11 cellular contexts compared by ENCODE assay signal in genomic region chr11:114077482-114078305, GRCh38. TPM values are rescaled to one million over a fixed set of nuclear protein-coding genes. Genes with fewer than 3 reads are reported as not detected.
A peak's percentile ranks its signal among the peaks of the same experiment; 100 is the strongest.
DNase-seq lines count a peak whose midpoint lies in the region; ATAC-seq and TF ChIP-seq lines count a peak whose summit lies in the region.
"Had no signal": no experiment of that assay in that cellular context is flagged by ENCODE, and none has a peak within 500 bp of the region (broad histone marks: within the 10 kb centered on the region; RNA-seq: fewer than 3 reads in every experiment).

No MANE protein-coding gene starts in this region.

- H3K9me3 ChIP-seq in right atrium auricular region (no peaks in the 10 kb centered on the region), mesenchymal stem cell (ENCODE audit: control insufficient read depth, low read length) (no peaks in the 10 kb centered on the region), vagina (no peaks in the 10 kb centered on the region)
- H3K9me3 ChIP-seq: SJSA1 had no signal

- peaks cover 74% of the 10 kb centered on the region for H3K36me3 ChIP-seq in right atrium auricular region
- H3K36me3 ChIP-seq in mesenchymal stem cell (ENCODE audit: control insufficient read depth in 1 of 2, insufficient read depth in 2 of 2, low read depth in 1 of 2, low read length in 2 of 2): no peaks in the 10 kb centered on the region
- H3K36me3 ChIP-seq in vagina: peaks cover 0 to 53% of the 10 kb centered on the region in 2 donors
- H3K36me3 ChIP-seq: SJSA1 had no signal

- H2AFZ ChIP-seq in mesenchymal stem cell (ENCODE audit: low read depth, low read length): no peak overlapping the region

- ATAC-seq in Right ventricle myocardium superior (ENCODE audit: poor library complexity) (no peak), HG03159 (IDR thresholded peaks at IDR 0.05; ENCODE audit: unreplicated experiment) (no peak)

- no peak overlapping the region for H3K14ac ChIP-seq in mesenchymal stem cell (ENCODE audit: low read length in 2 of 2)

- no peaks in the 10 kb centered on the region for H3K36me3 Mint-ChIP-seq in activated T-cell treated with anti-CD3 and anti-CD28 coated beads, Interleukin-2, amount 50 U/mL, for 24 hours (ENCODE audit: low read depth)

- H2BK12ac ChIP-seq in mesenchymal stem cell (ENCODE audit: low read length in 2 of 2): peak overlapping the region; percentile 49 to 94

- DNase-seq in right atrium auricular region (ENCODE audit: low spot score): no peak
- no peak for DNase-seq in Right ventricle myocardium superior
- DNase-seq in activated T-cell treated with anti-CD3 and anti-CD28 coated beads, Interleukin-2, amount 50 U/mL, for 24 hours: no peak
- DNase-seq in mesenchymal stem cell: no peak
- no peak for DNase-seq in vagina (ENCODE audit: extremely low spot score in 2 of 2)
- DNase-seq in effector CD8-positive, alpha-beta T cell (lab: John Stamatoyannopoulos, UW): no peak
- no peak for DNase-seq in cerebellar cortex (ENCODE audit: low spot score)
- DNase-seq: DMS 273 treated with DMSO at 0.1 percent for 48 hours had no signal

- no peak overlapping the region for H3K23ac ChIP-seq in mesenchymal stem cell (ENCODE audit: low read length in 2 of 2)

- H3K9ac ChIP-seq in mesenchymal stem cell (ENCODE audit: low read length): no peak overlapping the region
- H3K9ac ChIP-seq: KMS-11 had no signal

- H3K9me3 Mint-ChIP-seq in activated T-cell treated with anti-CD3 and anti-CD28 coated beads, Interleukin-2, amount 50 U/mL, for 24 hours: no peaks in the 10 kb centered on the region

- H2BK5ac ChIP-seq in mesenchymal stem cell (ENCODE audit: low read depth, low read length, poor library complexity, severe bottlenecking): no peak overlapping the region

- TF ChIP-seq POLR2A in vagina (IDR thresholded peaks at IDR 0.05): no peak

- TF ChIP-seq CTCF in right atrium auricular region (IDR thresholded peaks at IDR 0.05): no peak
- no peak for TF ChIP-seq CTCF in vagina (IDR thresholded peaks at IDR 0.05)

- no peak overlapping the region for H2AK5ac ChIP-seq in mesenchymal stem cell (ENCODE audit: low read length, severe bottlenecking)

- intact Hi-C loops in Right ventricle myocardium superior (cut with DNase I): no loop called here
- intact Hi-C loops in vagina (cut with DNase I): no loop called here

- H2BK120ac ChIP-seq in mesenchymal stem cell (ENCODE audit: low read depth, low read length): no peak overlapping the region

- H3K18ac ChIP-seq in mesenchymal stem cell (ENCODE audit: low read depth in 1 of 2, low read length in 2 of 2): peak overlapping the region; percentile 45 to 74

- peak overlapping the region; percentile 18 for H2BK15ac ChIP-seq in mesenchymal stem cell (ENCODE audit: low read depth, poor library complexity, severe bottlenecking)

- H3K27me3 ChIP-seq in right atrium auricular region (no peaks in the 10 kb centered on the region), mesenchymal stem cell (ENCODE audit: control insufficient read depth in 1 of 2, insufficient read depth in 1 of 2, low read length in 2 of 2) (peaks cover 47 to 82% of the 10 kb centered on the region in 2 experiments), vagina (no peaks in the 10 kb centered on the region)

- H3K4me1 ChIP-seq in right atrium auricular region (peaks cover 3 to 100% of the 10 kb centered on the region in 2 donors), mesenchymal stem cell (ENCODE audit: control insufficient read depth, insufficient read depth, low read depth, low read length) (peaks cover 2% of the 10 kb centered on the region), vagina (peaks cover 100% of the 10 kb centered on the region)
- H3K4me1 ChIP-seq: SJSA1 had no signal

- peak overlapping the region; percentile 52 for H4K8ac ChIP-seq in mesenchymal stem cell (ENCODE audit: low read length)

- 79% methylated on average over 9 of the region's 9 CpGs for WGBS in mesenchymal stem cell

- H3K4me1 Mint-ChIP-seq in activated T-cell treated with anti-CD3 and anti-CD28 coated beads, Interleukin-2, amount 50 U/mL, for 24 hours (ENCODE audit: low read depth): peaks cover 76% of the 10 kb centered on the region

- no peaks in the 10 kb centered on the region for H3K79me1 ChIP-seq in mesenchymal stem cell (replicated peaks; ENCODE audit: low read length, poor library complexity, severe bottlenecking)

- peak overlapping the region; percentile 24 to 47 for H3K4ac ChIP-seq in mesenchymal stem cell (ENCODE audit: low read depth in 1 of 2, low read length in 2 of 2)

- H3K4me2 ChIP-seq in mesenchymal stem cell (ENCODE audit: low read length, poor library complexity, severe bottlenecking): no peak overlapping the region
- H3K4me2 ChIP-seq: KMS-11 had no signal

- peak overlapping the region; percentile 54 for H3K4me3 Mint-ChIP-seq in activated T-cell treated with anti-CD3 and anti-CD28 coated beads, Interleukin-2, amount 50 U/mL, for 24 hours

- H3K27ac Mint-ChIP-seq in activated T-cell treated with anti-CD3 and anti-CD28 coated beads, Interleukin-2, amount 50 U/mL, for 24 hours: peak overlapping the region; percentile 54

- peak overlapping the region; percentile 88 to 93 for H3K27ac ChIP-seq in right atrium auricular region
- no peak overlapping the region for H3K27ac ChIP-seq in mesenchymal stem cell (ENCODE audit: low read length, poor library complexity, severe bottlenecking)
- H3K27ac ChIP-seq in vagina: peak overlapping the region; percentile 68
- H3K27ac ChIP-seq: KMS-11, SJSA1 had no signal

- no peak overlapping the region for H4K91ac ChIP-seq in mesenchymal stem cell (ENCODE audit: low read length)

- H3K27me3 Mint-ChIP-seq in activated T-cell treated with anti-CD3 and anti-CD28 coated beads, Interleukin-2, amount 50 U/mL, for 24 hours: no peaks in the 10 kb centered on the region

- no peak overlapping the region for H3K4me3 ChIP-seq in right atrium auricular region
- no peak overlapping the region for H3K4me3 ChIP-seq in mesenchymal stem cell (ENCODE audit: insufficient read depth in 1 of 2, low read depth in 1 of 2, low read length in 2 of 2)
- peak overlapping the region in 1 of 2 donors; percentile 40 for H3K4me3 ChIP-seq in vagina
- H3K4me3 ChIP-seq: SJSA1 had no signal

RNA-seq across cellular contexts. Expression of gene ZBTB16, which starts 18.2 kb away (rescaled TPM):
- total RNA-seq in right atrium auricular region (100 to 1,000 TPM in 1 of 2 donors, 10 to 100 TPM in 1; 65.5 to 101 TPM), Right ventricle myocardium superior (64.8 TPM), vagina (243 TPM)
- 2.4 TPM for polyA plus RNA-seq in mesenchymal stem cell (2013, experiment 1 of 2)
- polyA plus RNA-seq in mesenchymal stem cell (2013, experiment 2 of 2): 2.1 TPM
- total RNA-seq: SJSA1 had no signal
